Comparison of ENCODE assay signal across 24 cellular contexts in genomic region chr1:21879928-21880618, GRCh38.
"Had no signal": no experiment of that assay in that cellular context is flagged by ENCODE, and none has a peak within 500 bp of the region (broad histone marks: within the 10 kb centered on the region; RNA-seq: fewer than 3 reads in every experiment).

No MANE protein-coding gene starts in this region.

- H3K4me3 ChIP-seq: left lung, pancreas, prostate gland, stomach, suprapubic skin, tibial artery had no signal

- H3K4me1 ChIP-seq: left lung, pancreas, prostate gland, suprapubic skin, tibial artery had no signal

- ATAC-seq: left lung; pancreas; stimulated activated naive B cell treated with anti-CD40 and anti-IgM and Interleukin-4, amounts not matched to agents 10 μg/mL and 1 μg/mL and 100 μg/mL, for 72 hours had no signal

- H3K27ac ChIP-seq: epithelial cell of prostate, left lung, pancreas, prostate gland, stomach, suprapubic skin, VCaP had no signal

- DNase-seq: activated CD4-positive, alpha-beta T cell treated with anti-CD3 and anti-CD28 coated beads for 48 hours; activated CD4-positive, alpha-beta T cell treated with anti-CD3 and anti-CD28 coated beads, Interleukin-2, amount 50 U/mL, for 48 hours; activated CD8-positive, alpha-beta memory T cell treated with anti-CD3 and anti-CD28 coated beads for 24 hours; activated naive CD4-positive, alpha-beta T cell treated with Interleukin-2 at 50 U/mL for 16 hours; activated T-cell treated with anti-CD3 and anti-CD28 coated beads, Interleukin-2, amount 50 U/mL, for 1 hour; anterior cingulate cortex; dermis blood vessel endothelial cell; effector CD4-positive, alpha-beta T cell; head of caudate nucleus; retina; stimulated activated CD4-positive, alpha-beta T cell treated with anti-CD3 and anti-CD28 coated beads, Interleukin-15, amount 100 ng/mL, for 24 hours; stimulated activated CD4-positive, alpha-beta T cell treated with anti-CD3 and anti-CD28 coated beads, Interleukin-2, amount 100 ng/mL, for 24 hours; stimulated activated naive B cell treated with anti-CD40 and anti-IgM and Interleukin-4, amounts not matched to agents 10 μg/mL and 1 μg/mL and 100 μg/mL, for 72 hours; stomach; tibial artery had no signal

- FAIRE-seq: bronchial epithelial cell, colon, pancreas, TTC549 had no signal

- H3K9me3 ChIP-seq: left lung, pancreas, prostate gland, stomach, suprapubic skin, tibial artery had no signal

- H3K27me3 ChIP-seq: left lung, pancreas, stomach, suprapubic skin, tibial artery had no signal
